Comparison of ENCODE assay signal across 22 cellular contexts in genomic region chr4:142953171-142953570, GRCh38.
"Had no signal": no experiment of that assay in that cellular context is flagged by ENCODE, and none has a peak within 500 bp of the region (broad histone marks: within the 10 kb centered on the region; RNA-seq: fewer than 3 reads in every experiment).

No MANE protein-coding gene starts in this region.

- H3K27me3 ChIP-seq: MG63 had no signal

- H3K9ac ChIP-seq: SK-N-SH had no signal

- H3K36me3 ChIP-seq: MG63 had no signal

- ATAC-seq: HepG2 had no signal

- DNase-seq: IMR-90, Karpas-422, KG1, MG63, NCI-H1092, NCI-H1105 treated with DMSO at 0.1 percent for 48 hours, NCI-H1436, NCI-H187, NCI-H2029, NCI-H2081 treated with DMSO at 0.1 percent for 48 hours, NCI-H2171, NCI-H226, NCI-H446, NCI-H510A, NCI-H524 treated with DMSO at 0.1 percent for 48 hours, NCI-H69, NCI-H774, Right ventricle myocardium superior, RPMI8226, SIG-M5, SK-N-SH had no signal

- H3K9me3 ChIP-seq: MG63 had no signal

- H3K4me3 ChIP-seq: MG63 had no signal
